Comparison of ENCODE assay signal across 27 cellular contexts in genomic region chr9:30172206-30172605, GRCh38.
DNase-seq lines count a peak whose midpoint lies in the region; ATAC-seq and TF ChIP-seq lines count a peak whose summit lies in the region.
"Had no signal": no experiment of that assay in that cellular context is flagged by ENCODE, and none has a peak within 500 bp of the region (broad histone marks: within the 10 kb centered on the region; RNA-seq: fewer than 3 reads in every experiment).

No MANE protein-coding gene starts in this region.

- TF ChIP-seq EP300 in gastroesophageal sphincter (IDR thresholded peaks at IDR 0.05): no peak

- H3K27me3 ChIP-seq in kidney epithelial cell (ENCODE audit: control insufficient read depth, insufficient read depth, low read length): no peaks in the 10 kb centered on the region
- no peaks in the 10 kb centered on the region for H3K27me3 ChIP-seq in gastroesophageal sphincter
- H3K27me3 ChIP-seq: BLaER1 treated with 17β-estradiol and CSF1 and Interleukin-3, amounts not matched to agents 10 nM and 100 nM; MG63; SJSA1 had no signal

- H3K4me3 ChIP-seq in astrocyte of the spinal cord (ENCODE audit: low read depth, low read length) (no peak overlapping the region), kidney epithelial cell (ENCODE audit: low read depth, low read length) (no peak overlapping the region), gastroesophageal sphincter (no peak overlapping the region)
- H3K4me3 ChIP-seq: BLaER1 treated with 17β-estradiol and CSF1 and Interleukin-3, amounts not matched to agents 10 nM and 100 nM; GM23338; K562; MG63; PC-9; SJSA1 had no signal

- DNase-seq in HT1080 (ENCODE audit: low read depth) (peak; percentile 17), astrocyte of the spinal cord (ENCODE audit: low read depth, low spot score) (peak; percentile 5), kidney epithelial cell (ENCODE audit: low read depth) (peak; percentile 59), renal cortical epithelial cell (ENCODE audit: low read depth) (peak; percentile 35), ureter (ENCODE audit: low spot score) (no peak), NCI-H1417 (lab: John Stamatoyannopoulos, UW) (no peak)
- DNase-seq: AML-193; CD4-positive, alpha-beta T cell; DMS53; H9; Kasumi-1; MG63; NCI-H1105 treated with DMSO at 0.1 percent for 48 hours; NCI-H1694; NCI-H2081 treated with DMSO at 0.1 percent for 48 hours; NCI-H2171; NCI-H345; NCI-H510A treated with DMSO at 0.1 percent for 48 hours; NCI-H774; PC-9; Right ventricle myocardium superior; RPMI8226 had no signal

- H3K27ac ChIP-seq in gastroesophageal sphincter: no peak overlapping the region
- H3K27ac ChIP-seq: BLaER1 treated with 17β-estradiol and CSF1 and Interleukin-3, amounts not matched to agents 10 nM and 100 nM; PC-9; SJSA1 had no signal

- peaks cover 0 to 11% (median 0%) of the 10 kb centered on the region in 3 donors for H3K9me3 ChIP-seq in gastroesophageal sphincter
- H3K9me3 ChIP-seq: MG63, SJSA1 had no signal

- no peak for TF ChIP-seq CTCF in astrocyte of the spinal cord (IDR thresholded peaks at IDR 0.05; ENCODE audit: low read depth, low read length)
- TF ChIP-seq CTCF in kidney epithelial cell (IDR thresholded peaks at IDR 0.05; ENCODE audit: insufficient read depth, low read length, poor library complexity, severe bottlenecking): no peak
- no peak for TF ChIP-seq CTCF in gastroesophageal sphincter (IDR thresholded peaks at IDR 0.05)

- H3K4me1 ChIP-seq in gastroesophageal sphincter: no peaks in the 10 kb centered on the region
- H3K4me1 ChIP-seq: BLaER1 treated with 17β-estradiol and CSF1 and Interleukin-3, amounts not matched to agents 10 nM and 100 nM; SJSA1 had no signal

- H3K36me3 ChIP-seq in kidney epithelial cell (ENCODE audit: control insufficient read depth, insufficient read depth, low read length) (no peaks in the 10 kb centered on the region), gastroesophageal sphincter (no peaks in the 10 kb centered on the region)
- H3K36me3 ChIP-seq: BLaER1 treated with 17β-estradiol and CSF1 and Interleukin-3, amounts not matched to agents 10 nM and 100 nM; MG63; SJSA1 had no signal

- no peak for ATAC-seq in gastroesophageal sphincter
- ATAC-seq: GM23338, K562 had no signal

- 77 to 92% methylated on average over 1 of the region's 1 CpG for whole genome bisulfite sequencing in gastroesophageal sphincter (ENCODE audit: low coverage in 1 of 2), 2 donors

- TF ChIP-seq POLR2A in gastroesophageal sphincter (IDR thresholded peaks at IDR 0.05): no peak

- in situ Hi-C loops in astrocyte of the spinal cord (cut with HindIII; ENCODE audit: low sequenced_read_pairs): no loop called here

Comparison
In these comparisons a context has a peak if more than half of its experiments do, and no peak if none do; other contexts are left out.
1. DNase-seq: peak in HT1080 (single experiment), astrocyte of the spinal cord (single experiment), kidney epithelial cell (single experiment) and renal cortical epithelial cell (single experiment); none in ureter (single experiment) and NCI-H1417 (0 of 3).